Comparison of ENCODE assay signal across 8 cellular contexts in genomic region chrX:11381464-11381863, GRCh38.
DNase-seq lines count a peak whose midpoint lies in the region; ATAC-seq and TF ChIP-seq lines count a peak whose summit lies in the region.

No MANE protein-coding gene starts in this region.

- H3K4me1 Mint-ChIP-seq in T-cell = no peaks in the 10 kb centered on the region

- H3K9me2 ChIP-seq in MM.1S (replicated peaks; ENCODE audit: insufficient read depth, low read length) = no peaks in the 10 kb centered on the region

- no peaks in the 10 kb centered on the region for H3K9me3 Mint-ChIP-seq in T-cell

- no peak for TF ChIP-seq POLR2A in gastrocnemius medialis (IDR thresholded peaks at IDR 0.05)

- ATAC-seq in Right ventricle myocardium superior (ENCODE audit: poor library complexity) (peak; percentile 71), GM21825 (IDR thresholded peaks at IDR 0.05; ENCODE audit: unreplicated experiment) (peak; percentile 89), left cardiac atrium (peak; percentile 74 to 82), gastrocnemius medialis (peak; percentile 71 to 74), T-cell (replicated peaks in 1 of 4) (no peak)

- DNase-seq in Right ventricle myocardium superior (no peak), right atrium auricular region (ENCODE audit: low spot score) (no peak), MM.1S (peak; percentile 40), left cardiac atrium (peak; percentile 23), gastrocnemius medialis (peak; percentile 3 to 19), T-cell (no peak)

- no peaks in the 10 kb centered on the region for H3F3A ChIP-seq in MM.1S (ENCODE audit: insufficient read depth, low read length)

- H3K9me3 ChIP-seq in right atrium auricular region (peaks cover 0 to 7% of the 10 kb centered on the region in 2 donors), MM.1S (replicated peaks; ENCODE audit: insufficient read depth, low read length) (no peaks in the 10 kb centered on the region), gastrocnemius medialis (no peaks in the 10 kb centered on the region)

- in situ Hi-C loops in gastrocnemius medialis (cut with MboI; ENCODE audit: low sequenced_read_pairs in 4 of 4) = loop anchor here in 1 of 4 donors (25.0 kb wide), 1 partner anchor 381 kb away; the partner anchor contains the start of gene MSL3

- no peaks in the 10 kb centered on the region for H3K4me1 ChIP-seq in right atrium auricular region
- no peaks in the 10 kb centered on the region for H3K4me1 ChIP-seq in MM.1S (ENCODE audit: low read length)
- no peaks in the 10 kb centered on the region for H3K4me1 ChIP-seq in gastrocnemius medialis

- no peaks in the 10 kb centered on the region for H3K27me3 ChIP-seq in right atrium auricular region
- no peaks in the 10 kb centered on the region for H3K27me3 ChIP-seq in MM.1S (replicated peaks; ENCODE audit: insufficient read depth, low read length)
- no peaks in the 10 kb centered on the region for H3K27me3 ChIP-seq in gastrocnemius medialis

- no peaks in the 10 kb centered on the region for H4K20me1 ChIP-seq in MM.1S (ENCODE audit: insufficient read depth, low read length)

- no peaks in the 10 kb centered on the region for H3K36me3 Mint-ChIP-seq in T-cell

- no peak overlapping the region for H3K9ac ChIP-seq in MM.1S (ENCODE audit: low read length)

- POLR2A ChIA-PET in T-cell (lab: Charles Lee) = no interaction called here

- peaks cover 0 to 15% of the 10 kb centered on the region in 2 donors for H3K27me3 Mint-ChIP-seq in T-cell

- H3K4me3 Mint-ChIP-seq in T-cell = no peak overlapping the region

- TF ChIP-seq CTCF in right atrium auricular region (IDR thresholded peaks at IDR 0.05) (peak in 1 of 2 donors; percentile 69), MM.1S (IDR thresholded peaks at IDR 0.05; ENCODE audit: low read length) (peak; percentile 49), WI38 (IDR thresholded peaks at IDR 0.05; ENCODE audit: low read depth, low read length) (peak; percentile 53), gastrocnemius medialis (IDR thresholded peaks at IDR 0.05 in 4 of 5, conservative IDR thresholded peaks at IDR 0.05 in 1 of 5) (peak in 4 of 5 experiments; percentile 29 to 45 (median 44))

- H3K79me2 ChIP-seq in MM.1S (ENCODE audit: low read length) = peaks cover 95% of the 10 kb centered on the region

- H3K4me3 ChIP-seq in right atrium auricular region (no peak overlapping the region), MM.1S (ENCODE audit: low read length) (no peak overlapping the region), WI38 (ENCODE audit: low read depth, low read length) (no peak overlapping the region), gastrocnemius medialis (no peak overlapping the region)

- H3K4me2 ChIP-seq in MM.1S (ENCODE audit: low read depth, low read length) = no peak overlapping the region

- intact Hi-C loops in Right ventricle myocardium superior (cut with DNase I) (no loop called here), left cardiac atrium (cut with DNase I) (no loop called here), gastrocnemius medialis (cut with DNase I; ENCODE audit: low total_unique reads) (loop anchor here (2.0 to 10.0 kb wide), 2 partner anchors 123 to 149 kb away; no protein-coding TSS in a partner anchor)

- no peaks in the 10 kb centered on the region for H3K36me3 ChIP-seq in right atrium auricular region
- H3K36me3 ChIP-seq in MM.1S (replicated peaks; ENCODE audit: insufficient read depth, low read length) = no peaks in the 10 kb centered on the region
- no peaks in the 10 kb centered on the region for H3K36me3 ChIP-seq in gastrocnemius medialis

- H3K27ac Mint-ChIP-seq in T-cell = no peak overlapping the region

- H3K27ac ChIP-seq in right atrium auricular region (no peak overlapping the region), MM.1S (ENCODE audit: low read length) (no peak overlapping the region), gastrocnemius medialis (no peak overlapping the region)

- CTCF ChIA-PET in T-cell (lab: Charles Lee) = no interaction called here

- H2AFZ ChIP-seq in MM.1S (ENCODE audit: low read length) = no peak overlapping the region

Comparison
In these comparisons a context has a peak if more than half of its experiments do, and no peak if none do; other contexts are left out.
1. DNase-seq: peak in MM.1S (single experiment), left cardiac atrium (single experiment) and gastrocnemius medialis (2 of 2); none in Right ventricle myocardium superior (single experiment), right atrium auricular region (single experiment) and T-cell (0 of 34).
2. ATAC-seq: peak in Right ventricle myocardium superior (single experiment), GM21825 (single experiment), left cardiac atrium (2 of 2) and gastrocnemius medialis (2 of 2); none in T-cell (0 of 4).